In genomic region chr15:57691082-57691481, GRCh38 we compare ENCODE assay signal across 22 cellular contexts.
"Had no signal": no experiment of that assay in that cellular context is flagged by ENCODE, and none has a peak within 500 bp of the region (broad histone marks: within the 10 kb centered on the region; RNA-seq: fewer than 3 reads in every experiment).

No MANE protein-coding gene starts in this region.

- H3K27me3 ChIP-seq: brain microvascular endothelial cell, gastroesophageal sphincter had no signal

- H3K36me3 ChIP-seq: brain microvascular endothelial cell, gastroesophageal sphincter, lower lobe of right lung had no signal

- H3K4me3 ChIP-seq: gastroesophageal sphincter, lower lobe of right lung had no signal

- H3K27me3 Mint-ChIP-seq: activated naive CD8-positive, alpha-beta T cell treated with anti-CD3 and anti-CD28 coated beads, Interleukin-2, amount 10 ng/mL, durations not matched to agents 7 days and 5 days had no signal

- DNase-seq: activated CD4-positive, alpha-beta memory T cell treated with anti-CD3 and anti-CD28 coated beads, Interleukin-2, amount 10 ng/mL, durations not matched to agents 7 days and 5 days; activated CD4-positive, alpha-beta T cell treated with anti-CD3 and anti-CD28 coated beads for 4 hours; activated CD8-positive, alpha-beta memory T cell treated with anti-CD3 and anti-CD28 coated beads, Interleukin-2, amount 10 ng/mL, durations not matched to agents 7 days and 5 days; activated naive CD4-positive, alpha-beta T cell treated with Interleukin-2 at 50 U/mL for 16 hours; activated naive CD8-positive, alpha-beta T cell treated with anti-CD3 and anti-CD28 coated beads, Interleukin-2, amount 10 ng/mL, durations not matched to agents 7 days and 5 days; amygdala; brain microvascular endothelial cell; effector CD8-positive, alpha-beta T cell; lower lobe of right lung; stimulated activated CD4-positive, alpha-beta T cell treated with anti-CD3 and anti-CD28 coated beads, Interleukin-12 subunit alpha, Interleukin-12 subunit beta, amount 100 ng/mL, for 4 hours; stimulated activated CD4-positive, alpha-beta T cell treated with anti-CD3 and anti-CD28 coated beads, Interleukin-1b, Interleukin-23, amount 100 ng/mL, for 48 hours; stimulated activated naive CD4-positive, alpha-beta T cell treated with Interleukin-2 at 50 U/mL for 16 hours; substantia nigra; SW 1271; trophoblast cell had no signal

- H3K9me3 Mint-ChIP-seq: activated CD4-positive, alpha-beta memory T cell treated with anti-CD3 and anti-CD28 coated beads, Interleukin-2, amount 10 ng/mL, durations not matched to agents 7 days and 5 days; activated naive CD8-positive, alpha-beta T cell treated with anti-CD3 and anti-CD28 coated beads, Interleukin-2, amount 10 ng/mL, durations not matched to agents 7 days and 5 days; activated T-helper 17 cell treated with anti-CD3 and anti-CD28 coated beads, Interleukin-2, amount 50 U/mL, for 72 hours; dendritic cell treated with granulocyte-macrophage colony-stimulating factor and Interleukin-4, amounts not matched to agents 40 ng/mL and 50 ng/mL, for 4 days; natural killer cell treated with Interleukin-12 subunit alpha and Interleukin-12 subunit beta and Interleukin-15 and Interleukin-18, amount 100 ng/mL, for 72 hours; WTC11 had no signal

- H3K4me3 Mint-ChIP-seq: activated CD4-positive, alpha-beta memory T cell treated with anti-CD3 and anti-CD28 coated beads, Interleukin-2, amount 10 ng/mL, durations not matched to agents 7 days and 5 days; activated CD8-positive, alpha-beta memory T cell treated with anti-CD3 and anti-CD28 coated beads, Interleukin-2, amount 10 ng/mL, durations not matched to agents 7 days and 5 days; activated naive CD8-positive, alpha-beta T cell treated with anti-CD3 and anti-CD28 coated beads, Interleukin-2, amount 10 ng/mL, durations not matched to agents 7 days and 5 days; activated T-helper 17 cell treated with anti-CD3 and anti-CD28 coated beads, Interleukin-2, amount 50 U/mL, for 72 hours; dendritic cell treated with granulocyte-macrophage colony-stimulating factor and Interleukin-4, amounts not matched to agents 40 ng/mL and 50 ng/mL, for 4 days; natural killer cell treated with Interleukin-12 subunit alpha and Interleukin-12 subunit beta and Interleukin-15 and Interleukin-18, amount 100 ng/mL, for 72 hours; WTC11 had no signal

- H3K27ac Mint-ChIP-seq: activated CD4-positive, alpha-beta memory T cell treated with anti-CD3 and anti-CD28 coated beads, Interleukin-2, amount 10 ng/mL, durations not matched to agents 7 days and 5 days; activated CD8-positive, alpha-beta memory T cell treated with anti-CD3 and anti-CD28 coated beads, Interleukin-2, amount 10 ng/mL, durations not matched to agents 7 days and 5 days; activated naive CD8-positive, alpha-beta T cell treated with anti-CD3 and anti-CD28 coated beads, Interleukin-2, amount 10 ng/mL, durations not matched to agents 7 days and 5 days; activated T-helper 17 cell treated with anti-CD3 and anti-CD28 coated beads, Interleukin-2, amount 50 U/mL, for 72 hours; dendritic cell treated with granulocyte-macrophage colony-stimulating factor and Interleukin-4, amounts not matched to agents 40 ng/mL and 50 ng/mL, for 4 days; natural killer cell treated with Interleukin-12 subunit alpha and Interleukin-12 subunit beta and Interleukin-15 and Interleukin-18, amount 100 ng/mL, for 72 hours; WTC11 had no signal

- H3K27ac ChIP-seq: brain microvascular endothelial cell, lower lobe of right lung had no signal

- FAIRE-seq: TTC549 had no signal

- H3K4me1 ChIP-seq: lower lobe of right lung had no signal

- H3K9me3 ChIP-seq: gastroesophageal sphincter, lower lobe of right lung had no signal

- ATAC-seq: activated CD8-positive, alpha-beta memory T cell treated with anti-CD3 and anti-CD28 coated beads, Interleukin-2, amount 10 ng/mL, durations not matched to agents 7 days and 5 days; activated T-helper 17 cell treated with anti-CD3 and anti-CD28 coated beads, Interleukin-2, amount 50 U/mL, for 72 hours; esophagus mucosa; WTC11 had no signal

- H3K4me1 Mint-ChIP-seq: activated naive CD8-positive, alpha-beta T cell treated with anti-CD3 and anti-CD28 coated beads, Interleukin-2, amount 10 ng/mL, durations not matched to agents 7 days and 5 days; activated T-helper 17 cell treated with anti-CD3 and anti-CD28 coated beads, Interleukin-2, amount 50 U/mL, for 72 hours; WTC11 had no signal

- H3K36me3 Mint-ChIP-seq: activated CD8-positive, alpha-beta memory T cell treated with anti-CD3 and anti-CD28 coated beads, Interleukin-2, amount 10 ng/mL, durations not matched to agents 7 days and 5 days; activated naive CD8-positive, alpha-beta T cell treated with anti-CD3 and anti-CD28 coated beads, Interleukin-2, amount 10 ng/mL, durations not matched to agents 7 days and 5 days; natural killer cell treated with Interleukin-12 subunit alpha and Interleukin-12 subunit beta and Interleukin-15 and Interleukin-18, amount 100 ng/mL, for 72 hours; WTC11 had no signal
